ENCODE assay signal across 1 cellular context in genomic region chr1:205354259-205354904, GRCh38.
TF ChIP-seq lines count a peak whose summit lies in the region.

No MANE protein-coding gene starts in this region.

TF ChIP-seq in K562, 482 proteins besides CTCF, POLR2A, EP300 and RAD21:
- TF ChIP-seq RNF219 (CRISPR knock-in tag; IDR thresholded peaks at IDR 0.05) = no peak
- TF ChIP-seq DDX20 (tag; IDR thresholded peaks at IDR 0.05; ENCODE audit: low read depth) = no peak
- TF ChIP-seq PKNOX1 (IDR thresholded peaks at IDR 0.05) = peak; percentile 57
- TF ChIP-seq ATF1 (CRISPR knock-in tag; IDR thresholded peaks at IDR 0.05) = no peak
- no peak for TF ChIP-seq ATF1 (tag; IDR thresholded peaks at IDR 0.05)
- TF ChIP-seq RBFOX2 (IDR thresholded peaks at IDR 0.05; ENCODE audit: low read depth, low read length) = no peak
- TF ChIP-seq SMAD4 (CRISPR knock-in tag; conservative IDR thresholded peaks at IDR 0.05) = no peak
- TF ChIP-seq SUPT5H (IDR thresholded peaks at IDR 0.05) = no peak
- no peak for TF ChIP-seq MAFK (IDR thresholded peaks at IDR 0.05; ENCODE audit: low read length)
- TF ChIP-seq ZKSCAN8 (CRISPR knock-in tag; IDR thresholded peaks at IDR 0.05) = no peak
- TF ChIP-seq ZNF311 (CRISPR knock-in tag; IDR thresholded peaks at IDR 0.05) = no peak
- no peak for TF ChIP-seq AFF4 (CRISPR knock-in tag; IDR thresholded peaks at IDR 0.05)
- TF ChIP-seq ZNF507 (tag; conservative IDR thresholded peaks at IDR 0.05) = no peak
- TF ChIP-seq FOXA3 (CRISPR knock-in tag; conservative IDR thresholded peaks at IDR 0.05 in 1 of 2, IDR thresholded peaks at IDR 0.05 in 1 of 2) = no peak
- TF ChIP-seq ZNF586 (CRISPR knock-in tag; conservative IDR thresholded peaks at IDR 0.05) = no peak
- peak; percentile 58; the same call in 1 of the 2 replicates for TF ChIP-seq ZNF24 (IDR thresholded peaks at IDR 0.05)
- TF ChIP-seq ZBTB34 (CRISPR knock-in tag; IDR thresholded peaks at IDR 0.05) = no peak
- no peak for TF ChIP-seq MXI1 (IDR thresholded peaks at IDR 0.05; ENCODE audit: low read depth, low read length)
- no peak for TF ChIP-seq BMI1 (IDR thresholded peaks at IDR 0.05; ENCODE audit: low read length)
- TF ChIP-seq PURB (CRISPR knock-in tag; IDR thresholded peaks at IDR 0.05; ENCODE audit: low read depth) = no peak
- no peak for TF ChIP-seq DLX4 (CRISPR knock-in tag; IDR thresholded peaks at IDR 0.05)
- TF ChIP-seq HDAC3 (IDR thresholded peaks at IDR 0.05; ENCODE audit: borderline replicate concordance, partially characterized antibody) = no peak
- TF ChIP-seq ZNF79 (CRISPR knock-in tag; IDR thresholded peaks at IDR 0.05; ENCODE audit: low read depth) = no peak
- TF ChIP-seq ZNF316 (IDR thresholded peaks at IDR 0.05) = no peak
- no peak for TF ChIP-seq U2AF1 (optimal IDR thresholded peaks at IDR 0.05; ENCODE audit: low read depth, low read length)
- TF ChIP-seq RBM22 (IDR thresholded peaks at IDR 0.05; ENCODE audit: low read depth, low read length, poor library complexity, severe bottlenecking) = no peak
- no peak for TF ChIP-seq SMARCB1 (IDR thresholded peaks at IDR 0.05; ENCODE audit: insufficient read length, low read depth)
- TF ChIP-seq PCBP2 (IDR thresholded peaks at IDR 0.05; ENCODE audit: low read depth, low read length, poor library complexity, severe bottlenecking) = no peak
- TF ChIP-seq NFE2 (IDR thresholded peaks at IDR 0.05; ENCODE audit: low read depth) = no peak
- TF ChIP-seq ZFPM2 (CRISPR knock-in tag; IDR thresholded peaks at IDR 0.05) = no peak
- no peak for TF ChIP-seq L3MBTL2 (IDR thresholded peaks at IDR 0.05)
- TF ChIP-seq E2F8 (IDR thresholded peaks at IDR 0.05; ENCODE audit: low read depth, partially characterized antibody) = no peak
- TF ChIP-seq SRSF1 (IDR thresholded peaks at IDR 0.05; ENCODE audit: low read depth, low read length) = no peak
- peak; percentile 20; the same call in 1 of the 2 replicates for TF ChIP-seq CEBPB (tag; IDR thresholded peaks at IDR 0.05)
- TF ChIP-seq IRF2 (CRISPR knock-in tag; IDR thresholded peaks at IDR 0.05) = no peak
- TF ChIP-seq RCOR1 (IDR thresholded peaks at IDR 0.05; ENCODE audit: borderline replicate concordance in 1 of 2, low read depth in 2 of 2, low read length in 2 of 2) = 0 out of 4 replicates have a peak, but pooled peaks of 1 of the 2 experiments have one; percentile 38
- TF ChIP-seq POLR2AphosphoS2 (IDR thresholded peaks at IDR 0.05; ENCODE audit: low read length) = no peak
- TF ChIP-seq DEAF1 (CRISPR knock-in tag; IDR thresholded peaks at IDR 0.05) = 0 out of 2 replicates have a peak, but pooled peaks have one; percentile 33
- peak; percentile 80 for TF ChIP-seq ZNF764 (CRISPR knock-in tag; IDR thresholded peaks at IDR 0.05; ENCODE audit: low read depth)
- peak; percentile 77 for TF ChIP-seq SMC3 (conservative IDR thresholded peaks at IDR 0.05; ENCODE audit: insufficient read depth, low read depth, low read length)
- no peak for TF ChIP-seq TRIM24 (IDR thresholded peaks at IDR 0.05)
- TF ChIP-seq ZBTB7A (IDR thresholded peaks at IDR 0.05; ENCODE audit: borderline replicate concordance, control insufficient read depth, low read depth, low read length) = no peak
- no peak for TF ChIP-seq MTA3 (IDR thresholded peaks at IDR 0.05; ENCODE audit: borderline replicate concordance)
- TF ChIP-seq KLF16 (IDR thresholded peaks at IDR 0.05) = peak; percentile 52; the same call in 1 of the 2 replicates
- no peak for TF ChIP-seq GATA2 (CRISPR knock-in tag; IDR thresholded peaks at IDR 0.05)
- TF ChIP-seq ELF1 (tag; IDR thresholded peaks at IDR 0.05) = no peak
- no peak for TF ChIP-seq SLC30A9 (CRISPR knock-in tag; IDR thresholded peaks at IDR 0.05)
- TF ChIP-seq CBX8 (IDR thresholded peaks at IDR 0.05; ENCODE audit: borderline replicate concordance, extremely low read depth, low read depth, low read length, poor library complexity, severe bottlenecking) = no peak
- TF ChIP-seq PHF8 (IDR thresholded peaks at IDR 0.05; ENCODE audit: borderline replicate concordance, low read length) = no peak
